In genomic region chr7:100641860-100642533, GRCh38 we compare ENCODE assay signal across 1 cellular context.
TF ChIP-seq lines count a peak whose summit lies in the region.

No MANE protein-coding gene starts in this region.

TF ChIP-seq in WTC11, 78 proteins besides CTCF, POLR2A, EP300 and RAD21 (continued from another document):
- no peak for TF ChIP-seq PRDM15 (CRISPR knock-in tag; IDR thresholded peaks at IDR 0.05)
- TF ChIP-seq ZNF121 (CRISPR knock-in tag; IDR thresholded peaks at IDR 0.05) = no peak
